In the genomic region with DNA sequence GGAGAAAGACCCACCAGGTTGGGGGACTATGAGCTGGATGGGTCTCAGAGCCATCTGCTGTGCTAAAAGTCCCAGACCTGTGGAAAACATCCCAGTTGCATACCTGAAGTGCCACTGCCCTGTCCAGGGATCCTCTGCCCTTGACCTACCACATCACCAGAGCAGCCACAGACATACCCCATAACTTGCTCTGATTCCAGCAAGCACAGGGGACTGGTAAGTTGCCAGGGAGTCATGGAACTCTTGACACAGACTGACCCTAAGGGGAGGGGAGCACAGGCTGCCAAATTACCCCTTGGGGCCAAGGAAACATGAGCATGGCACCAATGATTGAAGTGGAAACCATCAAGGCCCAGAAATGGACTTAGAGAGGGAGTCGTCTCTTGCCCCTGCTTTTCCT, we compare ENCODE assay signal across 24 cellular contexts.
"Had no signal": no experiment of that assay in that cellular context is flagged by ENCODE, and none has a peak within 500 bp of the region (broad histone marks: within the 10 kb centered on the region; RNA-seq: fewer than 3 reads in every experiment).

No MANE protein-coding gene starts in this region.

- H3K27me3 Mint-ChIP-seq: activated CD4-positive, alpha-beta memory T cell treated with anti-CD3 and anti-CD28 coated beads, Interleukin-2, amount 10 ng/mL, durations not matched to agents 7 days and 5 days; activated CD4-positive, alpha-beta T cell treated with anti-CD3 and anti-CD28 coated beads for 36 hours; activated CD4-positive, alpha-beta T cell treated with anti-CD3 and anti-CD28 coated beads, Interleukin-2, amount 10 ng/mL, durations not matched to agents 24 days and 14 days; activated naive CD8-positive, alpha-beta T cell; activated T-helper 17 cell treated with anti-CD3 and anti-CD28 coated beads, Interleukin-2, amount 50 U/mL, for 72 hours had no signal

- DNase-seq: activated CD4-positive, alpha-beta memory T cell treated with anti-CD3 and anti-CD28 coated beads, Interleukin-2, amount 10 ng/mL, durations not matched to agents 7 days and 5 days; activated CD4-positive, alpha-beta T cell treated with anti-CD3 and anti-CD28 coated beads for 36 hours; activated CD4-positive, alpha-beta T cell treated with anti-CD3 and anti-CD28 coated beads, Interleukin-2, amount 10 ng/mL, durations not matched to agents 24 days and 14 days; activated CD4-positive, alpha-beta T cell treated with anti-CD3 and anti-CD28 coated beads, Interleukin-2, amount 50 U/mL, for 4 hours; activated CD4-positive, CD25-positive, alpha-beta regulatory T cell; activated CD4-positive, CD25-positive, alpha-beta regulatory T cell treated with anti-CD3 and anti-CD28 coated beads, Interleukin-2, amount 50 U/mL, for 72 hours; activated effector memory CD4-positive, alpha-beta T cell treated with Interleukin-2 at 50 U/mL for 16 hours; activated gamma-delta T cell treated with Interleukin-2 at 50 U/mL for 16 hours; activated naive CD4-positive, alpha-beta T cell treated with anti-CD3 and anti-CD28 coated beads, Interleukin-2, amount 50 U/mL, for 16 hours; activated naive CD4-positive, alpha-beta T cell treated with Interleukin-2 at 50 U/mL for 16 hours; activated T-cell treated with anti-CD3 and anti-CD28 coated beads, Interleukin-2, amount 50 U/mL, for 4 hours; anterior cingulate cortex; body of pancreas; central memory CD4-positive, alpha-beta T cell; cerebellar nuclear complex; colonic mucosa; effector CD8-positive, alpha-beta T cell; foreskin fibroblast; head of caudate nucleus; T-helper 2 cell had no signal

- H3K9me3 Mint-ChIP-seq: activated CD4-positive, alpha-beta T cell treated with anti-CD3 and anti-CD28 coated beads, Interleukin-2, amount 10 ng/mL, durations not matched to agents 24 days and 14 days had no signal

- H3K9me3 ChIP-seq: body of pancreas, colonic mucosa had no signal

- H3K4me3 Mint-ChIP-seq: activated CD4-positive, alpha-beta memory T cell treated with anti-CD3 and anti-CD28 coated beads, Interleukin-2, amount 10 ng/mL, durations not matched to agents 7 days and 5 days; activated CD4-positive, alpha-beta T cell treated with anti-CD3 and anti-CD28 coated beads for 36 hours; activated CD4-positive, alpha-beta T cell treated with anti-CD3 and anti-CD28 coated beads, Interleukin-2, amount 10 ng/mL, durations not matched to agents 24 days and 14 days; activated naive CD8-positive, alpha-beta T cell; activated T-cell treated with anti-CD3 and anti-CD28 coated beads, Interleukin-2, amount 50 U/mL, for 4 hours; activated T-helper 17 cell treated with anti-CD3 and anti-CD28 coated beads, Interleukin-2, amount 50 U/mL, for 72 hours had no signal

- H3K36me3 Mint-ChIP-seq: activated naive CD8-positive, alpha-beta T cell had no signal

- H3K4me1 Mint-ChIP-seq: activated CD4-positive, alpha-beta memory T cell treated with anti-CD3 and anti-CD28 coated beads, Interleukin-2, amount 10 ng/mL, durations not matched to agents 7 days and 5 days; activated CD4-positive, alpha-beta T cell treated with anti-CD3 and anti-CD28 coated beads for 36 hours; activated CD4-positive, alpha-beta T cell treated with anti-CD3 and anti-CD28 coated beads, Interleukin-2, amount 10 ng/mL, durations not matched to agents 24 days and 14 days; activated T-helper 17 cell treated with anti-CD3 and anti-CD28 coated beads, Interleukin-2, amount 50 U/mL, for 72 hours had no signal

- FAIRE-seq: frontal cortex had no signal

- H3K36me3 ChIP-seq: colonic mucosa had no signal

- H3K27ac Mint-ChIP-seq: activated CD4-positive, alpha-beta memory T cell treated with anti-CD3 and anti-CD28 coated beads, Interleukin-2, amount 10 ng/mL, durations not matched to agents 7 days and 5 days; activated CD4-positive, alpha-beta T cell treated with anti-CD3 and anti-CD28 coated beads for 36 hours; activated CD4-positive, alpha-beta T cell treated with anti-CD3 and anti-CD28 coated beads, Interleukin-2, amount 10 ng/mL, durations not matched to agents 24 days and 14 days; activated naive CD8-positive, alpha-beta T cell; activated T-helper 17 cell treated with anti-CD3 and anti-CD28 coated beads, Interleukin-2, amount 50 U/mL, for 72 hours had no signal

- H3K27ac ChIP-seq: body of pancreas, colonic mucosa had no signal

- H3K4me1 ChIP-seq: body of pancreas, colonic mucosa had no signal

- ATAC-seq: activated CD4-positive, alpha-beta T cell treated with anti-CD3 and anti-CD28 coated beads for 36 hours; activated T-cell treated with anti-CD3 and anti-CD28 coated beads, Interleukin-2, amount 50 U/mL, for 4 hours; activated T-helper 17 cell treated with anti-CD3 and anti-CD28 coated beads, Interleukin-2, amount 50 U/mL, for 72 hours; body of pancreas; esophagus mucosa had no signal

- H3K27me3 ChIP-seq: body of pancreas, colonic mucosa had no signal

- H3K4me3 ChIP-seq: body of pancreas, colonic mucosa had no signal
